Comparison of ENCODE assay signal across 8 cellular contexts in the genomic region with DNA sequence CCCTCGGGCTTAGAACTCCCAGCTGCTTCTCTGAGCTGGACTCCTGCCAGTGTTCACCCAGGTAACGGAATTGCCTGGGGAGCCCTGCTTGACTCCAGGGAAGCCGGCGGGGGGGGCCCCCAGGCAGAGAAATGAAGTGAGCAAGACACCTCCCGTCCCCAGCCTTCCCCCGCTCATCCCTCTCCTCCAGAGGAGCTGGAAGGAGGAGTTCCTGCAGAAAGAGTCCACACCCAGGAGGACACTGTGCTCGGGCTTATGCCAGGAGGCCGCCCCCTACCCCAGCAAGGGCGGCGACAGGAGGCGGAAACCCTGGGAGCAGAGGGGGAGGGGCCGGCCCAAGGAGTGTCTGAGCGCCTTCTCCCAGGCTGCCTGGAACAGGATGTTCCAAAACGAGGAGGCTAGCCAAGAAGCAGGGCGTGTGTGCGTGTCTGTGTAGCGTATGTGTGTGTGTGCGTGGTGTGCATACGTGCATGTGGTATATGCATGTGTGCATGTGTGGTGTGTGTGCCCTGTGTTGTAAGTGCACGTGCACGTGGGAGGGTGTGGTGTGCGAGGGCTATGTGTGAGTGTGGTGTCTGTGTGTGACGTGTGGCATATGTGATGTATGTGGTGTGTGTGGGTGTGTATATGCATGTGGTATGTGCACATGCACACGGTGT.
DNase-seq lines count a peak whose midpoint lies in the region; ATAC-seq and TF ChIP-seq lines count a peak whose summit lies in the region.

No MANE protein-coding gene starts in this region.

- peaks cover 23% of the 10 kb centered on the region for H3K4me1 ChIP-seq in NT2/D1 (ENCODE audit: insufficient read depth, insufficient read length)

- intact Hi-C loops in posterior cingulate gyrus (cut with DNase I), result loop anchor here (5.0 to 10.0 kb wide), 2 partner anchors 45 to 62 kb away; no protein-coding TSS in a partner anchor

- TF ChIP-seq CTCF in foreskin fibroblast (IDR thresholded peaks at IDR 0.05; ENCODE audit: low read depth, low read length), result no peak

- H3K9me3 ChIP-seq in NT2/D1 (ENCODE audit: insufficient read depth, low read length), result peaks cover 10% of the 10 kb centered on the region; the same call in 1 of the 2 replicates

- H3K27me3 ChIP-seq in NT2/D1 (ENCODE audit: insufficient read depth, insufficient read length), result peaks cover 24% of the 10 kb centered on the region

- ATAC-seq in HG03565 (IDR thresholded peaks at IDR 0.05; ENCODE audit: unreplicated experiment) (no peak), GM18861 (IDR thresholded peaks at IDR 0.05; ENCODE audit: unreplicated experiment) (no peak), GM18867 (IDR thresholded peaks at IDR 0.05; ENCODE audit: unreplicated experiment) (no peak), GM21381 (IDR thresholded peaks at IDR 0.05; ENCODE audit: unreplicated experiment) (no peak)

- peak overlapping the region; percentile 65 for H3K9ac ChIP-seq in NT2/D1 (ENCODE audit: insufficient read length, low read depth)

- no peaks in the 10 kb centered on the region for H3K36me3 ChIP-seq in NT2/D1 (ENCODE audit: insufficient read depth, insufficient read length, low read length)

- DNase-seq in ELF-1 (ENCODE audit: low read depth, low spot score), result peak; percentile 88
- peak; percentile 52 for DNase-seq in NT2/D1 (ENCODE audit: low read depth, low spot score)
- DNase-seq in foreskin fibroblast, result peak; percentile 58 to 87
- DNase-seq in posterior cingulate gyrus, result peak in 9 of 10 donors; percentile 17 to 94 (median 61)

- H3K4me3 ChIP-seq in NT2/D1 (ENCODE audit: insufficient read length, low read depth), result peak overlapping the region; percentile 21
- H3K4me3 ChIP-seq in foreskin fibroblast (ENCODE audit: low read depth in 1 of 2, low read length in 2 of 2), result peak overlapping the region; percentile 7 to 18
